ENCODE assay signal across 8 cellular contexts in the genomic region with DNA sequence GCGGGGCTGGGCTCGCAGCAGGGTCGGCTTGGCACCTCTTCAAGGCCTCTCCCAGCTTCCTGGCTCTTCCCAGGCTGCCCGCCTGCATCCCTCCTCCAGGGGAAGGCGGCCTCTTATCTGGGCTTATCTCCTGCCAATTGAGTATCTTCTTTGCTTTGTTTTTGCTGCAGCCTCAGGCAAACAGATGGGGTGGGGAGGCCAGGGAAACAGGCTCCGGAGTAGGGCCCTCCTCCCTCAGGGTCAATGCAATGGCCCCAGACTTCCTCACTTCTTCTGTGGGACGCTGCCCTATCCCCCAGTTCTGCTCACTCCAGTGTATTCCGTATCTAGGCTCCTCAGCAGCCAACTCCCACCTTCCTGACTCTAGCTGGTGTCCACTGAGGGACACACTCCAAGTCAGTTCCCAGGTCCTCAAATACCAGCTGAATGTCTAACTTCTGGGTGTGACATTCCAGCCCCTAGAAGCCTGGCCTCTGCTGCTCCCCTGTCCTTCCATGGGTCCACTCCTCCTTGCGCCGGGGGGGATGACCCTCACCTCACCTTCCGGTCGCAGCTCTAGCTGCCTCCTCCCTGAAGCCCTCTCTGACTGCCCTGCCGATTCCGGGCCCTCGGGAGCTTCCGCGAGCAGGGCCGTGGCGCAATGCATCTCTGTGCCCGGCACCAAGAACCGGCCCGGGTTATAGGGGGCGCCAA. TPM values are rescaled to one million over a fixed set of nuclear protein-coding genes. Genes with fewer than 3 reads are reported as not detected.
A peak's percentile ranks its signal among the peaks of the same experiment; 100 is the strongest.
DNase-seq lines count a peak whose midpoint lies in the region; ATAC-seq and TF ChIP-seq lines count a peak whose summit lies in the region.

No MANE protein-coding gene starts in this region.

- TF ChIP-seq CTCF in Loucy (conservative IDR thresholded peaks at IDR 0.05; ENCODE audit: low read length) (no peak), WI38 (IDR thresholded peaks at IDR 0.05; ENCODE audit: low read depth, low read length) (no peak), esophagus squamous epithelium (IDR thresholded peaks at IDR 0.05) (no peak)

- H3F3A ChIP-seq in Loucy (ENCODE audit: low read depth): peaks cover 6% of the 10 kb centered on the region; the same call in 1 of the 2 replicates

- no peaks in the 10 kb centered on the region; the same call in 1 of the 2 replicates for H3K79me2 ChIP-seq in Loucy (ENCODE audit: insufficient read depth, low read length)

- H3K4me3 Mint-ChIP-seq in naive thymus-derived CD8-positive, alpha-beta T cell: peak overlapping the region; percentile 86 to 99 (median 96)

- no peaks in the 10 kb centered on the region for H3K27me3 Mint-ChIP-seq in naive thymus-derived CD8-positive, alpha-beta T cell

- H3K36me3 Mint-ChIP-seq in naive thymus-derived CD8-positive, alpha-beta T cell: no peaks in the 10 kb centered on the region

- no peaks in the 10 kb centered on the region for H3K9me3 ChIP-seq in Loucy (ENCODE audit: insufficient read depth, low read depth, low read length)
- H3K9me3 ChIP-seq in esophagus squamous epithelium: no peaks in the 10 kb centered on the region

- POLR2A ChIA-PET in naive thymus-derived CD8-positive, alpha-beta T cell (lab: Charles Lee): interaction anchor here (0.6 to 6.6 kb wide), 16 partner anchors 11 to 1560 kb away, joined by 3 to 140 read pairs (median 15); a partner anchor contains a TSS

- H3K36me3 ChIP-seq in Loucy (ENCODE audit: insufficient read depth, low read length) (no peaks in the 10 kb centered on the region), esophagus squamous epithelium (peaks cover 11 to 34% (median 14%) of the 10 kb centered on the region in 3 donors), urinary bladder (ENCODE audit: insufficient read depth) (no peaks in the 10 kb centered on the region)

- TF ChIP-seq POLR2A in esophagus squamous epithelium (IDR thresholded peaks at IDR 0.05): no peak

- peaks cover 27% of the 10 kb centered on the region for H3K4me1 ChIP-seq in Loucy (ENCODE audit: insufficient read depth, low read length, poor library complexity, severe bottlenecking)
- peaks cover 31 to 62% (median 32%) of the 10 kb centered on the region in 3 donors for H3K4me1 ChIP-seq in esophagus squamous epithelium
- H3K4me1 ChIP-seq in urinary bladder (ENCODE audit: insufficient read depth): no peaks in the 10 kb centered on the region

- no peaks in the 10 kb centered on the region for H3K9me2 ChIP-seq in Loucy (replicated peaks; ENCODE audit: low read depth, low read length)

- intact Hi-C loops in esophagus squamous epithelium (cut with DNase I): no loop called here

- DNase-seq in EH (ENCODE audit: low read depth) (peak; percentile 85), esophagus squamous epithelium (lab: John Stamatoyannopoulos, UW) (no peak), GM19240 (ENCODE audit: insufficient read length, low spot score) (no peak)
- DNase-seq in naive thymus-derived CD8-positive, alpha-beta T cell: peak in 1 of 10 donors; percentile 23

- peak overlapping the region; percentile 92 to 100 (median 98) for H3K27ac Mint-ChIP-seq in naive thymus-derived CD8-positive, alpha-beta T cell

- H2AFZ ChIP-seq in Loucy (ENCODE audit: low read length): peak overlapping the region; percentile 77

- peaks cover 20 to 37% (median 27%) of the 10 kb centered on the region in 4 donors for H3K4me1 Mint-ChIP-seq in naive thymus-derived CD8-positive, alpha-beta T cell

- ATAC-seq in GM21619 (IDR thresholded peaks at IDR 0.05; ENCODE audit: unreplicated experiment): peak; percentile 14
- peak in 1 of 2 donors; percentile 0 for ATAC-seq in naive thymus-derived CD8-positive, alpha-beta T cell

- H3K4me2 ChIP-seq in Loucy (ENCODE audit: low read depth, low read length, poor library complexity, severe bottlenecking): peak overlapping the region; percentile 82

- 2 to 8% methylated on average over 8 to 11 of the region's 23 CpGs for WGBS in esophagus squamous epithelium, 2 donors
- WGBS in urinary bladder: 3% methylated on average over 23 of the region's 23 CpGs

- H3K4me3 ChIP-seq in Loucy (ENCODE audit: low read length, poor library complexity, severe bottlenecking) (peak overlapping the region; percentile 74), WI38 (ENCODE audit: low read depth, low read length) (peak overlapping the region; percentile 64), esophagus squamous epithelium (peak overlapping the region; percentile 58 to 87 (median 76)), urinary bladder (ENCODE audit: low read depth, low read length) (peak overlapping the region; percentile 59)

- H4K20me1 ChIP-seq in Loucy (ENCODE audit: insufficient read depth, low read length, poor library complexity, severe bottlenecking): no peaks in the 10 kb centered on the region

- H3K9ac ChIP-seq in Loucy (ENCODE audit: low read depth, low read length, poor library complexity, severe bottlenecking): peak overlapping the region; percentile 87

- H3K27me3 ChIP-seq in Loucy (ENCODE audit: insufficient read depth, low read length, poor library complexity, severe bottlenecking) (no peaks in the 10 kb centered on the region), esophagus squamous epithelium (no peaks in the 10 kb centered on the region)

- H3K27ac ChIP-seq in esophagus squamous epithelium: peak overlapping the region; percentile 98 to 99 (median 98)
- H3K27ac ChIP-seq in urinary bladder (ENCODE audit: low read depth): peak overlapping the region; percentile 92

- H3K9me3 Mint-ChIP-seq in naive thymus-derived CD8-positive, alpha-beta T cell: no peaks in the 10 kb centered on the region

RNA-seq across cellular contexts. Expression of a gene that starts 15.6 kb away (rescaled TPM):
- total RNA-seq in esophagus squamous epithelium (10 to 100 TPM; 49.4 to 86.5 (median 72.9) TPM), urinary bladder (34.2 TPM)
- total RNA-seq in naive thymus-derived CD8-positive, alpha-beta T cell: 10 to 100 TPM; 13.7 to 18.5 TPM
- 10 to 100 TPM; 39.1 to 44.8 (median 39.9) TPM for polyA plus RNA-seq in naive thymus-derived CD8-positive, alpha-beta T cell
- 111 TPM for polyA plus RNA-seq in urinary bladder

RNA-seq across cellular contexts. Expression of a gene that starts 16.8 kb away (rescaled TPM):
- total RNA-seq in esophagus squamous epithelium: 10 to 100 TPM; 17.5 to 19.9 (median 19.2) TPM
- total RNA-seq in naive thymus-derived CD8-positive, alpha-beta T cell: 10 to 100 TPM; 33.0 to 33.3 TPM
- 1 to 10 TPM; 4.8 to 6.9 (median 6.4) TPM for polyA plus RNA-seq in naive thymus-derived CD8-positive, alpha-beta T cell
- 4.7 TPM for total RNA-seq in urinary bladder
- 48.3 TPM for polyA plus RNA-seq in urinary bladder

RNA-seq across cellular contexts. Expression of a gene that starts 17.5 kb away (rescaled TPM):
- 10 to 100 TPM; 29.8 to 54.5 (median 42.4) TPM for total RNA-seq in esophagus squamous epithelium
- 1 to 10 TPM; 8.1 to 8.8 TPM for total RNA-seq in naive thymus-derived CD8-positive, alpha-beta T cell
- polyA plus RNA-seq in naive thymus-derived CD8-positive, alpha-beta T cell: under 1 TPM; 0.20 to 0.51 (median 0.35) TPM
- total RNA-seq in urinary bladder: 14.8 TPM
- 18.2 TPM for polyA plus RNA-seq in urinary bladder

RNA-seq across cellular contexts. Expression of a gene that starts 22.1 kb away (rescaled TPM):
- total RNA-seq in esophagus squamous epithelium (100 to 1,000 TPM; 137 to 279 (median 203) TPM), urinary bladder (31.6 TPM)
- total RNA-seq in naive thymus-derived CD8-positive, alpha-beta T cell: 10 to 100 TPM; 39.1 to 45.5 TPM
- 10 to 100 TPM; 22.4 to 50.6 (median 45.4) TPM for polyA plus RNA-seq in naive thymus-derived CD8-positive, alpha-beta T cell
- polyA plus RNA-seq in urinary bladder: 62.8 TPM

RNA-seq across cellular contexts. Expression of a gene that starts 22.3 kb away (rescaled TPM):
- total RNA-seq in esophagus squamous epithelium: not detected
- not detected for total RNA-seq in naive thymus-derived CD8-positive, alpha-beta T cell
- polyA plus RNA-seq in naive thymus-derived CD8-positive, alpha-beta T cell: not detected
- not detected for total RNA-seq in urinary bladder
- polyA plus RNA-seq in urinary bladder: 0.13 TPM
